ENCODE assay signal across 21 cellular contexts in the genomic region with DNA sequence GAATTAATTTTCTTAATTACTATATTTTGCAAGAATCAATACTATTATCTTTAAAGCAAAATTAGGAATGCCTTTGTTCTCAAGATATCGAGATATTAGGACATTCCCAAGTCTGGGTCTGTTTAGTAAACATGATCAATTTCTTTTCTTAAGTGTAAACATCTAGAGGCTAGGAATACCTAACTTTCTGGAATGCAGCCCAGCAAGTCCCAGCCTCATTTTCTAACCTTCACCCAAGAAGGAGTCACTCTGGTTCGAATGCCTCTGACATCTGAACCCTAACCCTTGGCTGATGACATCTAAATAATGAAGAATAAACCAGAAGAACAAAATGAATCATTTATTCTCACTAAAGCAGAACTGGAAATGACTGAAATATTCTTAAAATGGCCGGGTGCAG.
DNase-seq lines count a peak whose midpoint lies in the region; ATAC-seq, FAIRE-seq and TF ChIP-seq lines count a peak whose summit lies in the region.
"Had no signal": no experiment of that assay in that cellular context is flagged by ENCODE, and none has a peak within 500 bp of the region (broad histone marks: within the 10 kb centered on the region; RNA-seq: fewer than 3 reads in every experiment).

No MANE protein-coding gene starts in this region.

- no peak overlapping the region for H2BK120ac ChIP-seq in trophoblast cell (ENCODE audit: insufficient read depth, low read length, poor library complexity)

- no peak overlapping the region for H2BK5ac ChIP-seq in trophoblast cell (ENCODE audit: low read depth, low read length, poor library complexity)

- H3K36me3 ChIP-seq in trophoblast cell (ENCODE audit: control insufficient read depth in 1 of 2, insufficient read depth in 2 of 2, low read length in 2 of 2) (no peaks in the 10 kb centered on the region), MG63 (no peaks in the 10 kb centered on the region)
- H3K36me3 ChIP-seq: BE2C, BLaER1 had no signal

- no peak overlapping the region for H4K8ac ChIP-seq in trophoblast cell (ENCODE audit: low read depth, low read length)

- WGBS in A549 (ENCODE audit: missing lambda C conversion rate) = 1% methylated on average over 3 of the region's 3 CpGs
- WGBS in trophoblast cell (ENCODE audit: extremely low coverage, insufficient coverage, insufficient read length) = no CpG with 5 or more reads among the region's 3 CpGs

- no peak for TF ChIP-seq RAD21 in A549 (conservative IDR thresholded peaks at IDR 0.05 in 1 of 2, IDR thresholded peaks at IDR 0.05 in 1 of 2)

- H3K79me1 ChIP-seq in trophoblast cell (ENCODE audit: low read length) = no peaks in the 10 kb centered on the region

- H3K18ac ChIP-seq in trophoblast cell (ENCODE audit: low read length) = no peak overlapping the region

- no peak overlapping the region for H3K14ac ChIP-seq in trophoblast cell (ENCODE audit: low read length)

- no peak for TF ChIP-seq POLR2A in A549 (IDR thresholded peaks at IDR 0.05; ENCODE audit: low read length)

- ATAC-seq in A549 = no peak
- ATAC-seq in GM19397 (IDR thresholded peaks at IDR 0.05; ENCODE audit: unreplicated experiment) = no peak
- ATAC-seq: GM12878 had no signal

- peak; percentile 65 for FAIRE-seq in A549 (lab: Jason Lieb, UNC)
- FAIRE-seq: D721Med, GM12878, GM12892, GM18507 had no signal

- H3K79me2 ChIP-seq in trophoblast cell (ENCODE audit: control insufficient read depth, insufficient read depth, low read length, poor library complexity) = no peaks in the 10 kb centered on the region

- H2AK5ac ChIP-seq in trophoblast cell (ENCODE audit: low read length) = no peak overlapping the region

- POLR2A ChIA-PET in A549 (lab: Yijun Ruan, JAX) = no interaction called here

- no peak for TF ChIP-seq CTCF in A549 (IDR thresholded peaks at IDR 0.05)

- H3K4ac ChIP-seq in trophoblast cell (ENCODE audit: low read depth, low read length) = no peak overlapping the region

- H3K27me3 ChIP-seq in trophoblast cell (ENCODE audit: insufficient read depth, low read length) (no peaks in the 10 kb centered on the region), MG63 (no peaks in the 10 kb centered on the region)
- H3K27me3 ChIP-seq: BE2C, BLaER1 had no signal

- CTCF ChIA-PET in A549 (lab: Yijun Ruan, JAX) = interaction anchor here (0.6 to 0.9 kb wide), 2 partner anchors 40 to 49 kb away, joined by 3 read pairs; no protein-coding TSS in a partner anchor

- no peak overlapping the region for H3K4me3 ChIP-seq in A549
- no peak overlapping the region for H3K4me3 ChIP-seq in trophoblast cell (ENCODE audit: low read depth, low read length)
- no peak overlapping the region for H3K4me3 ChIP-seq in MG63
- H3K4me3 ChIP-seq: BLaER1, GM12878 had no signal

- no peak overlapping the region for H2BK12ac ChIP-seq in trophoblast cell (ENCODE audit: low read length)

- H3K4me2 ChIP-seq in A549 = no peak overlapping the region
- H3K4me2 ChIP-seq in trophoblast cell (ENCODE audit: low read length) = no peak overlapping the region
- H3K4me2 ChIP-seq: BLaER1 had no signal

- no peaks in the 10 kb centered on the region for H3K9me3 ChIP-seq in A549
- H3K9me3 ChIP-seq in trophoblast cell (ENCODE audit: insufficient read depth, low read depth, low read length) = no peaks in the 10 kb centered on the region
- H3K9me3 ChIP-seq in MG63 = peaks cover 4% of the 10 kb centered on the region
- H3K9me3 ChIP-seq: BE2C, BLaER1 had no signal

- H4K12ac ChIP-seq in trophoblast cell (ENCODE audit: low read depth, low read length) = no peak overlapping the region

- no peak for DNase-seq in A549 (ENCODE audit: low read depth in 1 of 2, low spot score in 1 of 2)
- peak; percentile 67 for DNase-seq in ELF-1 (ENCODE audit: low read depth, low spot score)
- DNase-seq in trophoblast cell = peak; percentile 49 to 69
- DNase-seq in MG63 = no peak
- DNase-seq: ACHN; BE2C; C1 segment of cervical spinal cord; Calu3; CD4-positive, alpha-beta memory T cell; CD4-positive, CD25-positive, alpha-beta regulatory T cell; CD8-positive, alpha-beta memory T cell; COR-L47; DMS79 treated with DMSO at 0.1 percent for 48 hours; GDM1 had no signal

- H3K4me1 ChIP-seq in A549 = no peaks in the 10 kb centered on the region
- no peaks in the 10 kb centered on the region for H3K4me1 ChIP-seq in trophoblast cell (ENCODE audit: control insufficient read depth in 1 of 2, insufficient read depth in 2 of 2, low read length in 2 of 2)
- H3K4me1 ChIP-seq: BE2C, BLaER1 had no signal

- TF ChIP-seq EP300 in A549 (IDR thresholded peaks at IDR 0.05) = no peak

- H3K27ac ChIP-seq in A549 = no peak overlapping the region
- H3K27ac ChIP-seq in trophoblast cell (ENCODE audit: low read depth, low read length) = no peak overlapping the region
- H3K27ac ChIP-seq: 22Rv1, BLaER1 had no signal

- no peak overlapping the region for H3K23ac ChIP-seq in trophoblast cell (ENCODE audit: low read length)

- H3K9ac ChIP-seq in trophoblast cell (ENCODE audit: low read length) = no peak overlapping the region
- H3K9ac ChIP-seq: BLaER1 had no signal

- H2AFZ ChIP-seq in trophoblast cell (ENCODE audit: insufficient read depth, low read length, poor library complexity) = no peak overlapping the region

- no peak overlapping the region for H4K91ac ChIP-seq in trophoblast cell (ENCODE audit: low read depth, low read length)

TF ChIP-seq in A549, 52 proteins besides CTCF, POLR2A, EP300 and RAD21:
- no peak for TF ChIP-seq RFX5 (IDR thresholded peaks at IDR 0.05)
- no peak for TF ChIP-seq NFE2L2 (conservative IDR thresholded peaks at IDR 0.05; ENCODE audit: low read length)
- TF ChIP-seq EHMT2 (IDR thresholded peaks at IDR 0.05; ENCODE audit: low read depth) = no peak
- TF ChIP-seq GATA3 (IDR thresholded peaks at IDR 0.05; ENCODE audit: borderline replicate concordance) = no peak
- TF ChIP-seq SMC3 (IDR thresholded peaks at IDR 0.05) = no peak
- no peak for TF ChIP-seq ZFP36 (IDR thresholded peaks at IDR 0.05; ENCODE audit: borderline replicate concordance, partially characterized antibody)
- no peak for TF ChIP-seq RARB (CRISPR knock-in tag; IDR thresholded peaks at IDR 0.05)
- TF ChIP-seq FOXS1 (CRISPR knock-in tag; IDR thresholded peaks at IDR 0.05) = no peak
- no peak for TF ChIP-seq KDM1A (IDR thresholded peaks at IDR 0.05; ENCODE audit: low read depth)
- no peak for TF ChIP-seq MAX (IDR thresholded peaks at IDR 0.05)
- TF ChIP-seq CHD4 (IDR thresholded peaks at IDR 0.05; ENCODE audit: borderline replicate concordance) = no peak
- TF ChIP-seq, protein P1, sequence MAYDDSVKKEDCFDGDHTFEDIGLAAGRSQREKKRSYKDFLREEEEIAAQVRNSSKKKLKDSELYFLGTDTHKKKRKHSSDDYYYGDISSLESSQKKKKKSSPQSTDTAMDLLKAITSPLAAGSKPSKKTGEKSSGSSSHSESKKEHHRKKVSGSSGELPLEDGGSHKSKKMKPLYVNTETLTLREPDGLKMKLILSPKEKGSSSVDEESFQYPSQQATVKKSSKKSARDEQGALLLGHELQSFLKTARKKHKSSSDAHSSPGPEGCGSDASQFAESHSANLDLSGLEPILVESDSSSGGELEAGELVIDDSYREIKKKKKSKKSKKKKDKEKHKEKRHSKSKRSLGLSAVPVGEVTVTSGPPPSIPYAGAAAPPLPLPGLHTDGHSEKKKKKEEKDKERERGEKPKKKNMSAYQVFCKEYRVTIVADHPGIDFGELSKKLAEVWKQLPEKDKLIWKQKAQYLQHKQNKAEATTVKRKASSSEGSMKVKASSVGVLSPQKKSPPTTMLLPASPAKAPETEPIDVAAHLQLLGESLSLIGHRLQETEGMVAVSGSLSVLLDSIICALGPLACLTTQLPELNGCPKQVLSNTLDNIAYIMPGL (CRISPR knock-in tag; IDR thresholded peaks at IDR 0.05; ENCODE audit: borderline replicate concordance) = no peak

Comparison
In these comparisons a context has a peak if more than half of its experiments do, and no peak if none do; other contexts are left out.
1. DNase-seq: peak in ELF-1 (single experiment) and trophoblast cell (2 of 2); none in A549 (0 of 2) and MG63 (single experiment).